In the genomic region with DNA sequence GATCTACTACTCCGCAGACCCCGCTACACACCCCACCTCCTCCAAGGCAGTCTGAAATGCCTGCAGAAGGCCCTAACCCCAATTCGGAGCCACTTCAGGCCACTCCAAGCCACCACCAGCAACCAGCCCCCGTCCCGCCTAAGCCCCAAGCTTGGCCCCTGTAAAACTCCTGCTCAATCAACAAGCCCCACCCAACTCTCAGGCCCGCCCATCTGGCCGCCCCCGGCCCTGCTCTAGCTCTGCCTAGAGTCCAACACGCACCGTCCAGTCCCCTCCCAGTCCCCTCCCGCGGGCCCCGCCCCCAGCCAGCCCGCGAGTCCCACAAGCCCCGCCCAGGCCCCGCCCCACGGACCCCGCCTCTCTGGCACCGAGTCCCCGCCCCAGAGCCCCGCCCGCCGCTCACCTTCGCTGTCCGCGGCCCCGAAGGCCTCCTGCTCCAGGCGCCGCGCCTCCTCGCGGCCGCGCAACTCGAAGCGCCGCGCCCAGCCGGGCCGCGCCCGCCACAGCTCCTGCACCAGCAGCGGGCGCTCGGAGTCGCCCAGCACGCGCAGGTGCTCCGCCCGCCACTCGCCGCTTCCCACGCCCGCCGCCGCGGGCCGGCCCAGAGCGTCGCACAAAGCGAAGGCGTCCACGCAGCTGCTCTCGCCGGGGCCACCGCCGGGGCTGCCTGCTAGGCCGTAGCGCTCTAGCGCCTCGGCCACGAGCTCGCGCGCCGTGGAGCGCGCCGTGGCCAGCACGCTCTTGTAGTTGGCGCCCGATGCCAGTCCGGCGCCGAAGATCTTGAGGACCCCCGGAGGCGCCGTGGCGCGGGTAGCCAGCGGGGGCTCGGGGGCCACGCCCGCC, we compare ENCODE assay signal across 8 cellular contexts. TPM values are rescaled to one million over a fixed set of nuclear protein-coding genes. Genes with fewer than 3 reads are reported as not detected.
DNase-seq lines count a peak whose midpoint lies in the region; ATAC-seq and TF ChIP-seq lines count a peak whose summit lies in the region.

No MANE protein-coding gene starts in this region.

- no peaks in the 10 kb centered on the region for H3K9me3 Mint-ChIP-seq in activated B cell treated with CpG ODN at 0.5 μM for 24 hours

- TF ChIP-seq CTCF in GM12875 (IDR thresholded peaks at IDR 0.05; ENCODE audit: borderline replicate concordance, insufficient read depth, low read depth, low read length) (peak; percentile 41; the same call in 1 of the 2 replicates), activated B cell treated with CpG ODN at 0.5 μM for 24 hours (IDR thresholded peaks at IDR 0.05) (no peak)

- H3K4me3 ChIP-seq in GM12875 (ENCODE audit: low read depth, low read length) = peak overlapping the region; percentile 31

- intact Hi-C loops in activated B cell treated with CpG ODN at 0.5 μM for 24 hours (cut with micrococcal nuclease) = loop anchor here (1.0 to 2.0 kb wide), 5 partner anchors 18 to 100 kb away; a partner anchor contains a TSS

- H3K36me3 Mint-ChIP-seq in activated B cell treated with CpG ODN at 0.5 μM for 24 hours (ENCODE audit: low read depth) = no peaks in the 10 kb centered on the region

- DNase-seq in NCI-H2196 (lab: John Stamatoyannopoulos, UW; ENCODE audit: unreplicated experiment) (peak; percentile 95), activated B cell treated with CpG ODN at 0.5 μM for 24 hours (peak; percentile 86), caudate nucleus (lab: John Stamatoyannopoulos, UW) (peak in 57 of 61 donors; percentile 15 to 93 (median 69)), iris pigment epithelial cell (ENCODE audit: low read depth) (peak; percentile 81), smooth muscle cell of the brain vasculature (ENCODE audit: low read depth, low spot score) (peak; percentile 49)

- peaks cover 8% of the 10 kb centered on the region for H3K27me3 Mint-ChIP-seq in activated B cell treated with CpG ODN at 0.5 μM for 24 hours

- H3K27ac Mint-ChIP-seq in activated B cell treated with CpG ODN at 0.5 μM for 24 hours = peak overlapping the region; percentile 70

- H3K27ac ChIP-seq in caudate nucleus (ENCODE audit: low read depth, low read length) = no peak overlapping the region

- POLR2A ChIA-PET in activated B cell treated with CpG ODN at 0.5 μM for 24 hours (lab: Charles Lee) = interaction anchor here (0.5 to 2.1 kb wide), 8 partner anchors 14 to 120 kb away, joined by 3 to 8 read pairs (median 4); a partner anchor contains a TSS

- peaks cover 20% of the 10 kb centered on the region for H3K4me1 Mint-ChIP-seq in activated B cell treated with CpG ODN at 0.5 μM for 24 hours

- H3K4me3 Mint-ChIP-seq in activated B cell treated with CpG ODN at 0.5 μM for 24 hours = peak overlapping the region; percentile 66

- ATAC-seq in HG03045 (IDR thresholded peaks at IDR 0.05; ENCODE audit: unreplicated experiment) = peak; percentile 64
- ATAC-seq in activated B cell treated with CpG ODN at 0.5 μM for 24 hours (ENCODE audit: low read depth) = peak; percentile 94
- no peak for ATAC-seq in HG03095 (IDR thresholded peaks at IDR 0.05; ENCODE audit: unreplicated experiment)

- CTCF ChIA-PET in activated B cell treated with CpG ODN at 0.5 μM for 24 hours (lab: Charles Lee) = interaction anchor here (0.8 to 1.4 kb wide), 4 partner anchors 9 to 93 kb away, joined by 3 to 13 read pairs (median 4); a partner anchor contains a TSS

RNA-seq across cellular contexts. Expression of a gene that starts 1.6 kb away (rescaled TPM):
- 0.07 and 0.12 TPM in 2 replicates for total RNA-seq in activated B cell treated with CpG ODN at 0.5 μM for 24 hours

RNA-seq across cellular contexts. Expression of a gene that starts 7.9 kb away (rescaled TPM):
- total RNA-seq in activated B cell treated with CpG ODN at 0.5 μM for 24 hours = not detected in 2 replicates

RNA-seq across cellular contexts. Expression of a gene that starts 13.7 kb away (rescaled TPM):
- total RNA-seq in activated B cell treated with CpG ODN at 0.5 μM for 24 hours = not detected in 2 replicates

RNA-seq across cellular contexts. Expression of a gene that starts 16.5 kb away (rescaled TPM):
- not detected in 2 replicates for total RNA-seq in activated B cell treated with CpG ODN at 0.5 μM for 24 hours

RNA-seq across cellular contexts. Expression of a gene that starts 19.3 kb away (rescaled TPM):
- total RNA-seq in activated B cell treated with CpG ODN at 0.5 μM for 24 hours = 0.37 and 0.78 TPM in 2 replicates
